ENCODE assay signal across 2 cellular contexts in genomic region chr16:69149621-69150020, GRCh38. TPM values are rescaled to one million over a fixed set of nuclear protein-coding genes. Genes with fewer than 3 reads are reported as not detected.
"Had no signal": no experiment of that assay in that cellular context is flagged by ENCODE, and none has a peak within 500 bp of the region (broad histone marks: within the 10 kb centered on the region; RNA-seq: fewer than 3 reads in every experiment).

No MANE protein-coding gene starts in this region.

RNA-seq across cellular contexts. Expression of gene HAS3, which starts 44.2 kb away (rescaled TPM):
- total RNA-seq: ascending aorta had no signal
- polyA plus RNA-seq: cardiac muscle cell had no signal
